ENCODE assay signal across 19 cellular contexts in the genomic region with DNA sequence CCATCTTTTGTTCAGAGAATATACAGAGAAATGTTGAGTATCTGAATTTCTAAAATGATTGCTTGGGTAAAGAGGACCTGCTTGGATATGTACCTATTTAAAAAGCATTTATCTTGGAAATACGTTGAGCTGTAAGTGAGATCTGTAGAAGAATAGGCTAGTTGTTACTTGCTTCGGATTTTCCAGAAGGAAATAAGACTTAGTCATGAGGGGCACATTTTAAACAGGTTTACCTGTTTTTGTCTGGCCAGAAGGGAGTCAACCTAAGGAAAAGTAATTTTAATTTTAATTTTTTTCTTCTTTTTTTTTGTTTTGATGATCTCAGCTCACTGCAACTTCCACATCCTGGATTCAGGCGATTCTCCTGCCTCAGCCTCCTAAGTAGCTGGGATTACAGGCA.
"Had no signal": no experiment of that assay in that cellular context is flagged by ENCODE, and none has a peak within 500 bp of the region (broad histone marks: within the 10 kb centered on the region; RNA-seq: fewer than 3 reads in every experiment).

No MANE protein-coding gene starts in this region.

- H3K27me3 ChIP-seq: tibial artery had no signal

- H3K27me3 Mint-ChIP-seq: activated naive CD4-positive, alpha-beta T cell treated with anti-CD3 and anti-CD28 coated beads, Interleukin-2, amount 10 ng/mL, durations not matched to agents 7 days and 5 days; activated naive CD8-positive, alpha-beta T cell treated with anti-CD3 and anti-CD28 coated beads, Interleukin-2, amount 50 U/mL, for 24 hours; dendritic cell treated with granulocyte-macrophage colony-stimulating factor and Interleukin-4, amounts not matched to agents 40 ng/mL and 50 ng/mL, for 4 days had no signal

- H3K27ac Mint-ChIP-seq: activated naive CD4-positive, alpha-beta T cell treated with anti-CD3 and anti-CD28 coated beads, Interleukin-2, amount 10 ng/mL, durations not matched to agents 7 days and 5 days; activated naive CD8-positive, alpha-beta T cell treated with anti-CD3 and anti-CD28 coated beads, Interleukin-2, amount 50 U/mL, for 24 hours; natural killer cell; T-helper 1 cell treated with Interleukin-12 subunit alpha and Interleukin-12 subunit beta and Interleukin-4 antibody, amounts not matched to agents 30 μg/mL and 1 μg/mL, for 36 hours had no signal

- H3K4me3 ChIP-seq: tibial artery had no signal

- H3K4me3 Mint-ChIP-seq: activated naive CD4-positive, alpha-beta T cell treated with anti-CD3 and anti-CD28 coated beads, Interleukin-2, amount 10 ng/mL, durations not matched to agents 7 days and 5 days; activated naive CD8-positive, alpha-beta T cell treated with anti-CD3 and anti-CD28 coated beads, Interleukin-2, amount 50 U/mL, for 24 hours; activated T-cell treated with anti-CD3 and anti-CD28 coated beads, Interleukin-2, amount 50 U/mL, for 4 hours; dendritic cell treated with granulocyte-macrophage colony-stimulating factor and Interleukin-4, amounts not matched to agents 40 ng/mL and 50 ng/mL, for 4 days; natural killer cell; T-helper 1 cell treated with Interleukin-12 subunit alpha and Interleukin-12 subunit beta and Interleukin-4 antibody, amounts not matched to agents 30 μg/mL and 1 μg/mL, for 36 hours had no signal

- H3K36me3 Mint-ChIP-seq: activated naive CD4-positive, alpha-beta T cell treated with anti-CD3 and anti-CD28 coated beads, Interleukin-2, amount 10 ng/mL, durations not matched to agents 7 days and 5 days; natural killer cell had no signal

- H3K36me3 ChIP-seq: tibial artery had no signal

- ATAC-seq: activated CD4-positive, CD25-positive, alpha-beta regulatory T cell treated with anti-CD3 and anti-CD28 coated beads, Interleukin-2, amount 50 U/mL, for 24 hours; activated naive CD8-positive, alpha-beta T cell treated with anti-CD3 and anti-CD28 coated beads, Interleukin-2, amount 50 U/mL, for 24 hours; activated T-cell treated with anti-CD3 and anti-CD28 coated beads, Interleukin-2, amount 50 U/mL, for 4 hours; natural killer cell had no signal

- H3K4me1 Mint-ChIP-seq: activated naive CD4-positive, alpha-beta T cell treated with anti-CD3 and anti-CD28 coated beads, Interleukin-2, amount 10 ng/mL, durations not matched to agents 7 days and 5 days; activated naive CD8-positive, alpha-beta T cell treated with anti-CD3 and anti-CD28 coated beads, Interleukin-2, amount 50 U/mL, for 24 hours had no signal

- DNase-seq: activated CD4-positive, alpha-beta T cell treated with anti-CD3 and anti-CD28 coated beads, Interleukin-2, amount 50 U/mL, for 1 hour; activated CD8-positive, alpha-beta memory T cell treated with anti-CD3 and anti-CD28 coated beads, Interleukin-2, amount 50 U/mL, for 4 hours; activated naive CD4-positive, alpha-beta T cell treated with anti-CD3 and anti-CD28 coated beads, Interleukin-2, amount 10 ng/mL, durations not matched to agents 7 days and 5 days; activated naive CD8-positive, alpha-beta T cell treated with anti-CD3 and anti-CD28 coated beads, Interleukin-2, amount 50 U/mL, for 24 hours; activated T-cell treated with anti-CD3 and anti-CD28 coated beads, Interleukin-2, amount 50 U/mL, for 4 hours; anterior cingulate cortex; effector memory CD4-positive, alpha-beta T cell; foreskin melanocyte; head of caudate nucleus; mesendoderm; natural killer cell; nucleus accumbens; posterior cingulate gyrus; stimulated activated CD4-positive, alpha-beta T cell treated with anti-CD3 and anti-CD28 coated beads, Interleukin-2, amount 100 ng/mL, for 24 hours; stimulated activated naive CD4-positive, alpha-beta T cell treated with Interleukin-2 at 50 U/mL for 16 hours; tibial artery had no signal

- H3K27ac ChIP-seq: tibial artery had no signal

- H3K9me3 ChIP-seq: tibial artery had no signal

- H3K9me3 Mint-ChIP-seq: activated naive CD8-positive, alpha-beta T cell treated with anti-CD3 and anti-CD28 coated beads, Interleukin-2, amount 50 U/mL, for 24 hours; dendritic cell treated with granulocyte-macrophage colony-stimulating factor and Interleukin-4, amounts not matched to agents 40 ng/mL and 50 ng/mL, for 4 days; natural killer cell; T-helper 1 cell treated with Interleukin-12 subunit alpha and Interleukin-12 subunit beta and Interleukin-4 antibody, amounts not matched to agents 30 μg/mL and 1 μg/mL, for 36 hours had no signal
